8 cellular contexts compared by ENCODE assay signal in genomic region chr7:103148994-103149807, GRCh38. TPM values are rescaled to one million over a fixed set of nuclear protein-coding genes. Genes with fewer than 3 reads are reported as not detected.
A peak's percentile ranks its signal among the peaks of the same experiment; 100 is the strongest.
DNase-seq lines count a peak whose midpoint lies in the region; ATAC-seq and TF ChIP-seq lines count a peak whose summit lies in the region.

TSS of gene NAPEPLD (minus strand) at chr7:103149099. CDS start at chr7:103128776, 20,323 bp downstream.

- H3K9me3 ChIP-seq in Peyer's patch: no peaks in the 10 kb centered on the region

- peak within 1 kb of the TSS; percentile 97 for H3K27ac Mint-ChIP-seq in activated T-helper 1 cell treated with anti-CD3 and anti-CD28 coated beads, Interleukin-12 subunit alpha, Interleukin-12 subunit beta, Interleukin-2, Interleukin-4 antibody, amounts not matched to agents 30 ng/mL and 10 ng/mL and 1 ng/mL, durations not matched to agents 14 hours and 24 hours and 36 hours
- peak within 1 kb of the TSS; percentile 86 to 99 (median 98) for H3K27ac Mint-ChIP-seq in naive thymus-derived CD8-positive, alpha-beta T cell
- peak within 1 kb of the TSS; percentile 94 for H3K27ac Mint-ChIP-seq in stimulated activated memory B cell treated with anti-CD40 and anti-IgM and Interleukin-4, amounts not matched to agents 10 μg/mL and 1 μg/mL and 100 μg/mL, for 72 hours

- intact Hi-C loops in activated T-helper 1 cell treated with anti-CD3 and anti-CD28 coated beads, Interleukin-12 subunit alpha, Interleukin-12 subunit beta, Interleukin-2, Interleukin-4 antibody, amounts not matched to agents 30 ng/mL and 10 ng/mL and 1 ng/mL, durations not matched to agents 14 hours and 24 hours and 36 hours (cut with micrococcal nuclease): loop anchor here (1.0 to 2.0 kb wide), 5 partner anchors 74 to 400 kb away; partner anchors contain the start of genes ARMC10, DNAJC2, FAM185A and PMPCB

- TF ChIP-seq CTCF in Peyer's patch (IDR thresholded peaks at IDR 0.05): peak in 1 of 6 experiments; percentile 8

- peaks cover 0 to 8% (median 0%) of the 10 kb centered on the region in 4 donors for H3K4me1 ChIP-seq in Peyer's patch

- no peaks in the 10 kb centered on the region for H3K27me3 ChIP-seq in Peyer's patch

- H3K27me3 Mint-ChIP-seq in activated T-helper 1 cell treated with anti-CD3 and anti-CD28 coated beads, Interleukin-12 subunit alpha, Interleukin-12 subunit beta, Interleukin-2, Interleukin-4 antibody, amounts not matched to agents 30 ng/mL and 10 ng/mL and 1 ng/mL, durations not matched to agents 14 hours and 24 hours and 36 hours (ENCODE audit: insufficient read depth): no peaks in the 10 kb centered on the region
- H3K27me3 Mint-ChIP-seq in naive thymus-derived CD8-positive, alpha-beta T cell: peaks cover 0 to 7% (median 0%) of the 10 kb centered on the region in 5 donors
- no peaks in the 10 kb centered on the region for H3K27me3 Mint-ChIP-seq in stimulated activated memory B cell treated with anti-CD40 and anti-IgM and Interleukin-4, amounts not matched to agents 10 μg/mL and 1 μg/mL and 100 μg/mL, for 72 hours

- H3K4me1 Mint-ChIP-seq in activated T-helper 1 cell treated with anti-CD3 and anti-CD28 coated beads, Interleukin-12 subunit alpha, Interleukin-12 subunit beta, Interleukin-2, Interleukin-4 antibody, amounts not matched to agents 30 ng/mL and 10 ng/mL and 1 ng/mL, durations not matched to agents 14 hours and 24 hours and 36 hours (ENCODE audit: low read depth): peaks cover 54% of the 10 kb centered on the region
- peaks cover 17 to 46% (median 44%) of the 10 kb centered on the region in 4 donors for H3K4me1 Mint-ChIP-seq in naive thymus-derived CD8-positive, alpha-beta T cell
- H3K4me1 Mint-ChIP-seq in stimulated activated memory B cell treated with anti-CD40 and anti-IgM and Interleukin-4, amounts not matched to agents 10 μg/mL and 1 μg/mL and 100 μg/mL, for 72 hours: peaks cover 51% of the 10 kb centered on the region

- peak; percentile 69 for DNase-seq in DMS79 treated with DMSO at 0.1 percent for 48 hours (lab: John Stamatoyannopoulos, UW)
- DNase-seq in KBM-7: peak; percentile 84
- peak; percentile 74 to 93 (median 90) for DNase-seq in Peyer's patch
- DNase-seq in activated T-helper 1 cell treated with anti-CD3 and anti-CD28 coated beads, Interleukin-12 subunit alpha, Interleukin-12 subunit beta, Interleukin-2, Interleukin-4 antibody, amounts not matched to agents 30 ng/mL and 10 ng/mL and 1 ng/mL, durations not matched to agents 14 hours and 24 hours and 36 hours (ENCODE audit: low spot score): peak; percentile 65
- DNase-seq in fibroblast of gingiva (ENCODE audit: low read depth): peak; percentile 91
- DNase-seq in naive thymus-derived CD8-positive, alpha-beta T cell: peak; percentile 51 to 90 (median 72)

- peak within 1 kb of the TSS; percentile 96 for H3K4me3 Mint-ChIP-seq in activated T-helper 1 cell treated with anti-CD3 and anti-CD28 coated beads, Interleukin-12 subunit alpha, Interleukin-12 subunit beta, Interleukin-2, Interleukin-4 antibody, amounts not matched to agents 30 ng/mL and 10 ng/mL and 1 ng/mL, durations not matched to agents 14 hours and 24 hours and 36 hours
- peak within 1 kb of the TSS; percentile 91 to 99 (median 98) for H3K4me3 Mint-ChIP-seq in naive thymus-derived CD8-positive, alpha-beta T cell
- peak within 1 kb of the TSS; percentile 93 for H3K4me3 Mint-ChIP-seq in stimulated activated memory B cell treated with anti-CD40 and anti-IgM and Interleukin-4, amounts not matched to agents 10 μg/mL and 1 μg/mL and 100 μg/mL, for 72 hours

- ATAC-seq in GM21723 (IDR thresholded peaks at IDR 0.05; ENCODE audit: unreplicated experiment): peak; percentile 86
- ATAC-seq in naive thymus-derived CD8-positive, alpha-beta T cell: peak; percentile 90
- peak; percentile 96 for ATAC-seq in stimulated activated memory B cell treated with anti-CD40 and anti-IgM and Interleukin-4, amounts not matched to agents 10 μg/mL and 1 μg/mL and 100 μg/mL, for 72 hours

- peaks cover 17% of the 10 kb centered on the region for H3K36me3 Mint-ChIP-seq in activated T-helper 1 cell treated with anti-CD3 and anti-CD28 coated beads, Interleukin-12 subunit alpha, Interleukin-12 subunit beta, Interleukin-2, Interleukin-4 antibody, amounts not matched to agents 30 ng/mL and 10 ng/mL and 1 ng/mL, durations not matched to agents 14 hours and 24 hours and 36 hours (ENCODE audit: low read depth)
- H3K36me3 Mint-ChIP-seq in naive thymus-derived CD8-positive, alpha-beta T cell: peaks cover 0 to 4% (median 3%) of the 10 kb centered on the region in 3 donors
- H3K36me3 Mint-ChIP-seq in stimulated activated memory B cell treated with anti-CD40 and anti-IgM and Interleukin-4, amounts not matched to agents 10 μg/mL and 1 μg/mL and 100 μg/mL, for 72 hours: peaks cover 12% of the 10 kb centered on the region

- H3K36me3 ChIP-seq in Peyer's patch: no peaks in the 10 kb centered on the region

- TF ChIP-seq POLR2A in Peyer's patch (IDR thresholded peaks at IDR 0.05): peak; percentile 54 to 69

- in situ Hi-C loops in KBM-7 (cut with MboI; ENCODE audit: low pct_unique_long_range_greater_than_20kb, low sequenced_read_pairs): no loop called here

- peak within 1 kb of the TSS; percentile 91 to 98 (median 95) for H3K27ac ChIP-seq in Peyer's patch

- POLR2A ChIA-PET in naive thymus-derived CD8-positive, alpha-beta T cell (lab: Charles Lee): interaction anchor here (0.6 to 3.4 kb wide), 7 partner anchors 9 to 199 kb away, joined by 3 to 26 read pairs (median 4); partner anchors contain the start of genes ARMC10, DNAJC2 and FBXL13

- no peaks in the 10 kb centered on the region for H3K9me3 Mint-ChIP-seq in activated T-helper 1 cell treated with anti-CD3 and anti-CD28 coated beads, Interleukin-12 subunit alpha, Interleukin-12 subunit beta, Interleukin-2, Interleukin-4 antibody, amounts not matched to agents 30 ng/mL and 10 ng/mL and 1 ng/mL, durations not matched to agents 14 hours and 24 hours and 36 hours
- H3K9me3 Mint-ChIP-seq in naive thymus-derived CD8-positive, alpha-beta T cell: no peaks in the 10 kb centered on the region
- H3K9me3 Mint-ChIP-seq in stimulated activated memory B cell treated with anti-CD40 and anti-IgM and Interleukin-4, amounts not matched to agents 10 μg/mL and 1 μg/mL and 100 μg/mL, for 72 hours: no peaks in the 10 kb centered on the region

- peak within 1 kb of the TSS; percentile 75 to 90 (median 80) for H3K4me3 ChIP-seq in Peyer's patch

RNA-seq across cellular contexts. Expression of gene NAPEPLD, which starts in this region (rescaled TPM):
- total RNA-seq in Peyer's patch: 10 to 100 TPM; 28.9 to 75.5 (median 71.2) TPM
- total RNA-seq in activated T-helper 1 cell treated with anti-CD3 and anti-CD28 coated beads, Interleukin-12 subunit alpha, Interleukin-12 subunit beta, Interleukin-2, Interleukin-4 antibody, amounts not matched to agents 30 ng/mL and 10 ng/mL and 1 ng/mL, durations not matched to agents 14 hours and 24 hours and 36 hours: 7.8 and 8.1 TPM in 2 replicates
- total RNA-seq in naive thymus-derived CD8-positive, alpha-beta T cell: 10 to 100 TPM; 16.2 to 16.9 TPM
- polyA plus RNA-seq in naive thymus-derived CD8-positive, alpha-beta T cell: 1 to 10 TPM; 4.9 to 8.2 (median 5.3) TPM

Comparison
In these comparisons a context has a peak if more than half of its experiments do, and no peak if none do; other contexts are left out.
1. Peak in every context shown above with its lines: DNase-seq, ATAC-seq, H3K4me3 ChIP-seq and H3K27ac ChIP-seq.